ENCODE assay signal across 1 cellular context in the genomic region with DNA sequence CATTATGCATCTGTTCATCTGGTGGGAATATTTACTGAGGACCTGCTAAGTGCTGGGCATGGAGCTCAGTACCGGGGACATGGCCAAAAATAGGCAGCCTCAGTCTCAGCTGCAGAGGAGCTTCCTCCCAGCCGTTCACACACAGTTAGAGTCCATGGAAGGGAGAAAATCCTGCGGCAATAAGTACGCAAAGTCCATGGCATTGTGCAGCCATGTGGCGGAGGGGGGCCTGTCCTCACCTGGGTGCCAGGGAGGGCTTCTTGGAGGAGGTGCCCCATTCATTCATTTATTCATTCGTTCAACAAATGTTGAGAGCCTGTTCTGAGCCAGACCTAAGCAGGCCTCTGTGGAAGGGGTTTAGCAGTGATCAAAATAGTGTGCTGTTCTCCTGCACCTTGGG.
TF ChIP-seq lines count a peak whose summit lies in the region.

No MANE protein-coding gene starts in this region.

TF ChIP-seq in H1, 55 proteins besides CTCF, POLR2A, EP300 and RAD21:
- TF ChIP-seq HDAC2 (IDR thresholded peaks at IDR 0.05; ENCODE audit: borderline replicate concordance in 1 of 2, low read depth in 2 of 2, low read length in 2 of 2) (no peak), ZNF274 (IDR thresholded peaks at IDR 0.05; ENCODE audit: borderline replicate concordance, extremely low read depth, low read length) (no peak), SRF (IDR thresholded peaks at IDR 0.05; ENCODE audit: low read depth, low read length) (no peak), MAFK (IDR thresholded peaks at IDR 0.05; ENCODE audit: low read depth, low read length) (no peak), CTBP2 (IDR thresholded peaks at IDR 0.05; ENCODE audit: borderline replicate concordance, insufficient read depth, insufficient read length, low read length) (no peak), NRF1 (IDR thresholded peaks at IDR 0.05; ENCODE audit: low read depth, low read length) (no peak), SUZ12 (IDR thresholded peaks at IDR 0.05; ENCODE audit: low read length) (no peak), CREB1 (IDR thresholded peaks at IDR 0.05) (no peak), RNF2 (IDR thresholded peaks at IDR 0.05; ENCODE audit: borderline replicate concordance, low read depth, low read length, missing control alignments, poor library complexity, severe bottlenecking) (no peak), JUND (IDR thresholded peaks at IDR 0.05; ENCODE audit: low read length) (no peak), GTF2F1 (IDR thresholded peaks at IDR 0.05; ENCODE audit: borderline replicate concordance, low read depth, low read length) (no peak), RFX5 (IDR thresholded peaks at IDR 0.05; ENCODE audit: borderline replicate concordance, low read depth, low read length) (no peak), HDAC6 (IDR thresholded peaks at IDR 0.05; ENCODE audit: low read depth, low read length) (no peak), TCF12 (IDR thresholded peaks at IDR 0.05; ENCODE audit: low read depth, low read length) (no peak), SP2 (IDR thresholded peaks at IDR 0.05; ENCODE audit: low read length) (no peak), BACH1 (IDR thresholded peaks at IDR 0.05; ENCODE audit: low read length) (no peak), RXRA (IDR thresholded peaks at IDR 0.05; ENCODE audit: insufficient read depth, low read depth, low read length) (no peak), NANOG (IDR thresholded peaks at IDR 0.05; ENCODE audit: insufficient read depth, low read depth, low read length, poor library complexity, severe bottlenecking) (no peak)
- TF ChIP-seq, protein P1, sequence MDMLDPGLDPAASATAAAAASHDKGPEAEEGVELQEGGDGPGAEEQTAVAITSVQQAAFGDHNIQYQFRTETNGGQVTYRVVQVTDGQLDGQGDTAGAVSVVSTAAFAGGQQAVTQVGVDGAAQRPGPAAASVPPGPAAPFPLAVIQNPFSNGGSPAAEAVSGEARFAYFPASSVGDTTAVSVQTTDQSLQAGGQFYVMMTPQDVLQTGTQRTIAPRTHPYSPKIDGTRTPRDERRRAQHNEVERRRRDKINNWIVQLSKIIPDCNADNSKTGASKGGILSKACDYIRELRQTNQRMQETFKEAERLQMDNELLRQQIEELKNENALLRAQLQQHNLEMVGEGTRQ (IDR thresholded peaks at IDR 0.05; ENCODE audit: low read length) = no peak
- TF ChIP-seq, protein P2, sequence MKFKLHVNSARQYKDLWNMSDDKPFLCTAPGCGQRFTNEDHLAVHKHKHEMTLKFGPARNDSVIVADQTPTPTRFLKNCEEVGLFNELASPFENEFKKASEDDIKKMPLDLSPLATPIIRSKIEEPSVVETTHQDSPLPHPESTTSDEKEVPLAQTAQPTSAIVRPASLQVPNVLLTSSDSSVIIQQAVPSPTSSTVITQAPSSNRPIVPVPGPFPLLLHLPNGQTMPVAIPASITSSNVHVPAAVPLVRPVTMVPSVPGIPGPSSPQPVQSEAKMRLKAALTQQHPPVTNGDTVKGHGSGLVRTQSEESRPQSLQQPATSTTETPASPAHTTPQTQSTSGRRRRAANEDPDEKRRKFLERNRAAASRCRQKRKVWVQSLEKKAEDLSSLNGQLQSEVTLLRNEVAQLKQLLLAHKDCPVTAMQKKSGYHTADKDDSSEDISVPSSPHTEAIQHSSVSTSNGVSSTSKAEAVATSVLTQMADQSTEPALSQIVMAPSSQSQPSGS (IDR thresholded peaks at IDR 0.05; ENCODE audit: low read length) = no peak
